Comparison of ENCODE assay signal across 8 cellular contexts in genomic region chr16:81315271-81316175, GRCh38. TPM values are rescaled to one million over a fixed set of nuclear protein-coding genes. Genes with fewer than 3 reads are reported as not detected.
A peak's percentile ranks its signal among the peaks of the same experiment; 100 is the strongest.
DNase-seq lines count a peak whose midpoint lies in the region; ATAC-seq, FAIRE-seq and TF ChIP-seq lines count a peak whose summit lies in the region.

No MANE protein-coding gene starts in this region.

- CTCF ChIA-PET in activated B cell treated with CpG ODN at 0.5 μM for 24 hours (lab: Charles Lee) = interaction anchor here (1.0 to 1.9 kb wide), 3 partner anchors 50 to 311 kb away, joined by 3 to 6 read pairs (median 4); partner anchors contain the start of gene ATMIN

- H3K4me1 ChIP-seq in kidney (ENCODE audit: control insufficient read depth in 1 of 2, insufficient read depth in 1 of 2, low read depth in 1 of 2, low read length in 2 of 2) (peaks cover 4 to 9% of the 10 kb centered on the region in 2 donors), spleen (peaks cover 17 to 79% (median 39%) of the 10 kb centered on the region in 6 donors)

- peak overlapping the region; percentile 72 for H3K27ac Mint-ChIP-seq in activated B cell treated with CpG ODN at 0.5 μM for 24 hours

- intact Hi-C loops in activated B cell treated with CpG ODN at 0.5 μM for 24 hours (cut with micrococcal nuclease) = loop anchor here (2.0 to 10.0 kb wide), 4 partner anchors 281 to 775 kb away; partner anchors contain the start of genes ATMIN, CENPN, CMC2 and DYNLRB2
- intact Hi-C loops in kidney (cut with DNase I) = no loop called here
- intact Hi-C loops in spleen (cut with DNase I; ENCODE audit: low total_unique reads) = no loop called here

- H3K4me3 ChIP-seq in kidney (ENCODE audit: low read length in 2 of 2) (peak overlapping the region; percentile 62 to 94), spleen (peak overlapping the region; percentile 57 to 98 (median 90))

- peaks cover 29% of the 10 kb centered on the region for H3K4me1 Mint-ChIP-seq in activated B cell treated with CpG ODN at 0.5 μM for 24 hours

- peak; percentile 22 for ATAC-seq in GM21360 (IDR thresholded peaks at IDR 0.05; ENCODE audit: unreplicated experiment)
- peak; percentile 15 for ATAC-seq in activated B cell treated with CpG ODN at 0.5 μM for 24 hours (ENCODE audit: low read depth)

- H3K9me3 Mint-ChIP-seq in activated B cell treated with CpG ODN at 0.5 μM for 24 hours = no peaks in the 10 kb centered on the region

- POLR2A ChIA-PET in activated B cell treated with CpG ODN at 0.5 μM for 24 hours (lab: Charles Lee) = interaction anchor here (1.0 kb wide), 2 partner anchors 239 to 309 kb away, joined by 3 read pairs; partner anchors contain the start of genes C16orf46, CENPN and CMC2

- WGBS in spleen, 5 donors = 1 to 6% (median 1%) methylated on average over 20 to 88 of the region's 88 CpGs

- FAIRE-seq in kidney (lab: Jason Lieb, UNC) = no peak

- no peak for TF ChIP-seq POLR2A in spleen (IDR thresholded peaks at IDR 0.05)

- DNase-seq in COR-L47 (lab: John Stamatoyannopoulos, UW) (peak; percentile 31), HUDEP-2 (lab: John Stamatoyannopoulos, UW; ENCODE audit: unreplicated experiment in 76 of 76) (peak in 50 of 76 experiments; percentile 4 to 58 (median 29)), activated B cell treated with CpG ODN at 0.5 μM for 24 hours (peak; percentile 50), kidney (peak; percentile 87), spleen (peak; percentile 90)
- peak; percentile 27 for DNase-seq in central memory CD4-positive, alpha-beta T cell
- no peak for DNase-seq in NK-92 treated with Interleukin-12 subunit alpha and Interleukin-12 subunit beta, amount 100 ng/mL, for 24 hours (lab: John Stamatoyannopoulos, UW)

- peaks cover 6% of the 10 kb centered on the region for H3K36me3 Mint-ChIP-seq in activated B cell treated with CpG ODN at 0.5 μM for 24 hours (ENCODE audit: low read depth)

- H3K9me3 ChIP-seq in kidney (ENCODE audit: control insufficient read depth in 1 of 2, low read length in 2 of 2) (no peaks in the 10 kb centered on the region), spleen (no peaks in the 10 kb centered on the region)

- H3K4me3 Mint-ChIP-seq in activated B cell treated with CpG ODN at 0.5 μM for 24 hours = peak overlapping the region; percentile 96

- H3K36me3 ChIP-seq in kidney (ENCODE audit: control insufficient read depth in 1 of 2, insufficient read depth in 2 of 2, low read length in 2 of 2) = no peaks in the 10 kb centered on the region
- peaks cover 0 to 15% (median 0%) of the 10 kb centered on the region in 6 donors for H3K36me3 ChIP-seq in spleen

- TF ChIP-seq CTCF in activated B cell treated with CpG ODN at 0.5 μM for 24 hours (IDR thresholded peaks at IDR 0.05) (no peak), kidney (IDR thresholded peaks at IDR 0.05; ENCODE audit: borderline replicate concordance, extremely low read depth, insufficient read depth) (no peak), spleen (IDR thresholded peaks at IDR 0.05 in 8 of 11, conservative IDR thresholded peaks at IDR 0.05 in 3 of 11) (peak in 1 of 11 experiments; percentile 13)

- H3K27me3 ChIP-seq in spleen (replicated peaks in 1 of 7) = no peaks in the 10 kb centered on the region

- H3K27ac ChIP-seq in kidney (ENCODE audit: low read depth in 2 of 2, low read length in 2 of 2) (peak overlapping the region; percentile 65 to 78), spleen (peak overlapping the region; percentile 72 to 93 (median 91))

- peak overlapping the region; percentile 58 to 92 for H3K9ac ChIP-seq in kidney (ENCODE audit: low read length in 2 of 2)

- no peaks in the 10 kb centered on the region for H3K27me3 Mint-ChIP-seq in activated B cell treated with CpG ODN at 0.5 μM for 24 hours

RNA-seq across cellular contexts. Expression of gene GAN, which starts 0.8 kb away (rescaled TPM):
- total RNA-seq in activated B cell treated with CpG ODN at 0.5 μM for 24 hours (5.1 and 8.6 TPM in 2 replicates), kidney (7.7 TPM), spleen (10 to 100 TPM in 1 of 7 donors, 1 to 10 TPM in 6; 4.5 to 10.3 (median 6.1) TPM)
- polyA plus RNA-seq in kidney (ENCODE audit: insufficient read depth, low read depth, low replicate concordance) (0.60 TPM), spleen (under 1 TPM; 0.54 to 0.77 (median 0.58) TPM)
